In the genomic region with DNA sequence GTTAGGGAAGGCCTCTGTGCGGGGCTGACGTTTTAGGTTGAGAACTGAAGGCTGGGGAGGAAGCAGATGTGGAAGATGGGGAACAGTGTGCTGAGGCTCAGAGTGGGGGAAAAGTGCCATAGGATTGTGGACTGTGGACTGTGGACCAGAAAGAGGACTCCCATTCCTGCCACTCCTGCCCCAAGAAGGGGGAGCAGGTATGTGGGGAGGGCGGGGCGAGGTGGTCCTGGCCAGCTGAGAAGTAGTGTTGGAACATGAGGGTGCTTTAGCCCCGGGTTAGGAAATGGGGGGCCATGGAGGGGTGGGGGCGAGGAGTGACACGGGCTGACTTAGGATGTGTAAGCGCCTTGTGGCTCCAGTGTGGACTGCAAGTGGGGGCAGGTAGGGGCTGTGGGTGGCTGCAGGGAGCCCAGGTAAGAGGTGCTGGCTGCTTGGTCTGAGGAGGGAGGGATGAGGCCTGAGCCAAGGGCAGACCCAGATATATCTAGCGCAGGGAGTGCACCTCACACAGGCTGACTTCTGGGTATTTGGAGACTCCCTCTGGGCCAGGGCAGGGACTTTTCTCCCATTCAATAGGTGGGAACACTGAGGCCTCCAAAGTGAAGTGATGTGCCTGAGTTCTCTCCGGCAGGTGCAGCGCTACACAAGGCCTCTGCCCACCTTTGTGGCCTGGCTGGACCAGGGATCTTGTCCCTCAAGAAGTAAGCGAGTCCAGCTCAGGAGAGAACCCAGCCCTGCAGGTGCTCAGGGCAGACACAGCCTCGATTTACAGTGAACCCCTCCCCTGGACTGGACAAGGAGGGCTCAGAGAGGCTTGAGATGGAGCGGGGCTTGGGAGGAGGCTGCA, we compare ENCODE assay signal across 20 cellular contexts.
DNase-seq lines count a peak whose midpoint lies in the region; ATAC-seq and TF ChIP-seq lines count a peak whose summit lies in the region.
"Had no signal": no experiment of that assay in that cellular context is flagged by ENCODE, and none has a peak within 500 bp of the region (broad histone marks: within the 10 kb centered on the region; RNA-seq: fewer than 3 reads in every experiment).

No MANE protein-coding gene starts in this region.

- H2BK120ac ChIP-seq in H9 (ENCODE audit: low read depth, low read length, poor library complexity, severe bottlenecking), result no peak overlapping the region

- H3K4me3 Mint-ChIP-seq in activated CD4-positive, alpha-beta T cell treated with anti-CD3 and anti-CD28 coated beads, Interleukin-2, amount 10 ng/mL, durations not matched to agents 24 days and 14 days, result no peak overlapping the region
- no peak overlapping the region for H3K4me3 Mint-ChIP-seq in activated CD4-positive, alpha-beta T cell treated with anti-CD3 and anti-CD28 coated beads for 36 hours
- peak overlapping the region in 4 of 7 donors; percentile 2 to 70 (median 52) for H3K4me3 Mint-ChIP-seq in CD8-positive, alpha-beta memory T cell
- H3K4me3 Mint-ChIP-seq in naive thymus-derived CD8-positive, alpha-beta T cell, result peak overlapping the region in 4 of 10 donors; percentile 1 to 44 (median 34)
- no peak overlapping the region for H3K4me3 Mint-ChIP-seq in H9
- H3K4me3 Mint-ChIP-seq: CD4-positive, alpha-beta memory T cell had no signal

- H4K91ac ChIP-seq in H9 (ENCODE audit: insufficient read length, low read depth, low read length), result no peak overlapping the region

- no peaks in the 10 kb centered on the region for H3K79me1 ChIP-seq in H9 (ENCODE audit: insufficient read depth, low read depth, low read length, poor library complexity, severe bottlenecking)

- H4K20me1 ChIP-seq in H9 (ENCODE audit: control insufficient read depth, insufficient read depth, insufficient read length), result no peaks in the 10 kb centered on the region

- no peak overlapping the region for H3K9ac ChIP-seq in colonic mucosa (ENCODE audit: low read depth in 2 of 2, low read length in 2 of 2)
- no peak overlapping the region for H3K9ac ChIP-seq in H9 (ENCODE audit: extremely low read depth, insufficient read length, low read length)
- H3K9ac ChIP-seq: GM23248 had no signal

- intact Hi-C loops in activated CD4-positive, alpha-beta T cell treated with anti-CD3 and anti-CD28 coated beads, Interleukin-2, amount 10 ng/mL, durations not matched to agents 24 days and 14 days (cut with micrococcal nuclease), result loop anchor here (2.0 kb wide), 1 partner anchor 117 kb away; no protein-coding TSS in a partner anchor
- intact Hi-C loops in activated CD4-positive, alpha-beta T cell treated with anti-CD3 and anti-CD28 coated beads for 36 hours (cut with DNase I, micrococcal nuclease), result no loop called here
- intact Hi-C loops in colonic mucosa (cut with DNase I), result no loop called here

- peaks cover 35% of the 10 kb centered on the region for H3K4me1 Mint-ChIP-seq in activated CD4-positive, alpha-beta T cell treated with anti-CD3 and anti-CD28 coated beads, Interleukin-2, amount 10 ng/mL, durations not matched to agents 24 days and 14 days
- peaks cover 15% of the 10 kb centered on the region for H3K4me1 Mint-ChIP-seq in activated CD4-positive, alpha-beta T cell treated with anti-CD3 and anti-CD28 coated beads for 36 hours
- H3K4me1 Mint-ChIP-seq in CD8-positive, alpha-beta memory T cell, result peaks cover 33 to 40% (median 35%) of the 10 kb centered on the region in 3 donors
- peaks cover 11 to 34% (median 31%) of the 10 kb centered on the region in 4 donors for H3K4me1 Mint-ChIP-seq in naive thymus-derived CD8-positive, alpha-beta T cell
- peaks cover 8 to 9% of the 10 kb centered on the region in 2 experiments; a peak in 3 of 4 replicates for H3K4me1 Mint-ChIP-seq in H9

- no peak overlapping the region for H3K23ac ChIP-seq in H9 (ENCODE audit: insufficient read length, low read depth, low read length)

- no peak for TF ChIP-seq CTCF in colonic mucosa (IDR thresholded peaks at IDR 0.05)
- no peak for TF ChIP-seq CTCF in H9 (conservative IDR thresholded peaks at IDR 0.05)

- H3K4ac ChIP-seq in H9 (ENCODE audit: low read depth, low read length), result no peak overlapping the region

- no peaks in the 10 kb centered on the region for H3K27me3 ChIP-seq in CD8-positive, alpha-beta memory T cell (ENCODE audit: insufficient read depth, low read length, poor library complexity, severe bottlenecking)
- no peaks in the 10 kb centered on the region for H3K27me3 ChIP-seq in colonic mucosa
- H3K27me3 ChIP-seq in H9 (ENCODE audit: insufficient read depth, low read length), result no peaks in the 10 kb centered on the region
- H3K27me3 ChIP-seq: BE2C had no signal

- DNase-seq in activated CD4-positive, alpha-beta T cell treated with anti-CD3 and anti-CD28 coated beads, Interleukin-2, amount 10 ng/mL, durations not matched to agents 24 days and 14 days, result peak; percentile 56
- DNase-seq in activated CD4-positive, alpha-beta T cell treated with anti-CD3 and anti-CD28 coated beads for 36 hours, result no peak
- DNase-seq in CD8-positive, alpha-beta memory T cell, result no peak
- peak; percentile 11 for DNase-seq in colonic mucosa
- DNase-seq in naive thymus-derived CD8-positive, alpha-beta T cell, result no peak
- DNase-seq in H9, result no peak
- DNase-seq in GM19238 (ENCODE audit: insufficient read length, low spot score), result no peak
- DNase-seq: 8988T; BE2C; CD4-positive, alpha-beta memory T cell; DMS79; GM23248; KBM-7; MV-4-11; NCI-H1417; NCI-H2029; NCI-H2171 treated with DMSO at 0.1 percent for 48 hours; NCI-H446 treated with DMSO at 0.1 percent for 48 hours had no signal

- H3K4me1 ChIP-seq in CD8-positive, alpha-beta memory T cell (ENCODE audit: insufficient read depth, low read length), result peaks cover 10% of the 10 kb centered on the region
- no peaks in the 10 kb centered on the region for H3K4me1 ChIP-seq in colonic mucosa
- H3K4me1 ChIP-seq in H9 (ENCODE audit: insufficient read depth, low read length), result no peaks in the 10 kb centered on the region
- H3K4me1 ChIP-seq: BE2C had no signal

- no peaks in the 10 kb centered on the region for H3K36me3 ChIP-seq in CD8-positive, alpha-beta memory T cell (ENCODE audit: insufficient read depth, low read length)
- no peaks in the 10 kb centered on the region for H3K36me3 ChIP-seq in colonic mucosa
- H3K36me3 ChIP-seq: BE2C had no signal

- H2AK5ac ChIP-seq in H9 (ENCODE audit: insufficient read length, low read length), result no peak overlapping the region

- peaks cover 4% of the 10 kb centered on the region for H3K27me3 Mint-ChIP-seq in activated CD4-positive, alpha-beta T cell treated with anti-CD3 and anti-CD28 coated beads, Interleukin-2, amount 10 ng/mL, durations not matched to agents 24 days and 14 days
- peaks cover 10% of the 10 kb centered on the region for H3K27me3 Mint-ChIP-seq in activated CD4-positive, alpha-beta T cell treated with anti-CD3 and anti-CD28 coated beads for 36 hours
- H3K27me3 Mint-ChIP-seq in CD8-positive, alpha-beta memory T cell, result peaks cover 9 to 23% of the 10 kb centered on the region in 2 donors
- H3K27me3 Mint-ChIP-seq in naive thymus-derived CD8-positive, alpha-beta T cell, result peaks cover 0 to 5% (median 4%) of the 10 kb centered on the region in 5 donors
- H3K27me3 Mint-ChIP-seq in H9 (ENCODE audit: low read depth), result no peaks in the 10 kb centered on the region; the same call in 1 of the 2 replicates

- no peak overlapping the region for H3K4me2 ChIP-seq in H9 (ENCODE audit: insufficient read depth, insufficient read length, low read length)

- H2BK20ac ChIP-seq in H9 (ENCODE audit: low read depth, low read length, poor library complexity, severe bottlenecking), result no peak overlapping the region

- H2BK12ac ChIP-seq in H9 (ENCODE audit: insufficient read length, low read depth, low read length), result no peak overlapping the region

- H3K18ac ChIP-seq in H9 (ENCODE audit: insufficient read length, low read depth, low read length), result no peak overlapping the region

- no peak overlapping the region for H4K8ac ChIP-seq in H9 (replicated peaks; ENCODE audit: insufficient read length, low read depth, low read length)

- no peak overlapping the region for H2AFZ ChIP-seq in H9 (ENCODE audit: low read length)
- H2AFZ ChIP-seq: GM23248 had no signal

- no peak overlapping the region for H4K5ac ChIP-seq in H9 (ENCODE audit: insufficient read length, low read depth, low read length)

- H2BK5ac ChIP-seq in H9 (ENCODE audit: insufficient read length, low read length), result no peak overlapping the region

- POLR2A ChIA-PET in activated CD4-positive, alpha-beta T cell treated with anti-CD3 and anti-CD28 coated beads for 36 hours (lab: Charles Lee), result no interaction called here
- POLR2A ChIA-PET in CD8-positive, alpha-beta memory T cell (lab: Charles Lee), result no interaction called here
- POLR2A ChIA-PET in naive thymus-derived CD8-positive, alpha-beta T cell (lab: Charles Lee), result no interaction called here

- H3K23me2 ChIP-seq in H9 (ENCODE audit: insufficient read length, low read depth, low read length, poor library complexity, severe bottlenecking), result no peaks in the 10 kb centered on the region

- H2BK15ac ChIP-seq in H9 (ENCODE audit: low read depth, low read length), result no peak overlapping the region

- H3K36me3 Mint-ChIP-seq in activated CD4-positive, alpha-beta T cell treated with anti-CD3 and anti-CD28 coated beads, Interleukin-2, amount 10 ng/mL, durations not matched to agents 24 days and 14 days (ENCODE audit: low read depth), result no peaks in the 10 kb centered on the region
- no peaks in the 10 kb centered on the region for H3K36me3 Mint-ChIP-seq in activated CD4-positive, alpha-beta T cell treated with anti-CD3 and anti-CD28 coated beads for 36 hours (ENCODE audit: low read depth)
- H3K36me3 Mint-ChIP-seq in CD8-positive, alpha-beta memory T cell, result no peaks in the 10 kb centered on the region
- H3K36me3 Mint-ChIP-seq in naive thymus-derived CD8-positive, alpha-beta T cell, result no peaks in the 10 kb centered on the region
- 0 out of 7 replicates have a peak, but pooled peaks cover 0 to 1% (median 0%) of the 10 kb centered on the region in 3 experiments for H3K36me3 Mint-ChIP-seq in H9 (ENCODE audit: insufficient read depth in 1 of 3, low read depth in 3 of 3)
- H3K36me3 Mint-ChIP-seq: CD4-positive, alpha-beta memory T cell had no signal

- CTCF ChIA-PET in activated CD4-positive, alpha-beta T cell treated with anti-CD3 and anti-CD28 coated beads for 36 hours (lab: Charles Lee), result no interaction called here
- CTCF ChIA-PET in CD8-positive, alpha-beta memory T cell (lab: Charles Lee), result no interaction called here

- no peak overlapping the region; the same call in 1 of the 2 replicates for H3K14ac ChIP-seq in H9 (ENCODE audit: insufficient read depth, low read length)

- H3K79me2 ChIP-seq in H9 (ENCODE audit: insufficient read depth, low read length), result no peaks in the 10 kb centered on the region

- H3K9me3 Mint-ChIP-seq in activated CD4-positive, alpha-beta T cell treated with anti-CD3 and anti-CD28 coated beads, Interleukin-2, amount 10 ng/mL, durations not matched to agents 24 days and 14 days, result no peaks in the 10 kb centered on the region
- no peaks in the 10 kb centered on the region for H3K9me3 Mint-ChIP-seq in activated CD4-positive, alpha-beta T cell treated with anti-CD3 and anti-CD28 coated beads for 36 hours (ENCODE audit: low read depth)
- no peaks in the 10 kb centered on the region for H3K9me3 Mint-ChIP-seq in CD8-positive, alpha-beta memory T cell
- no peaks in the 10 kb centered on the region for H3K9me3 Mint-ChIP-seq in naive thymus-derived CD8-positive, alpha-beta T cell
- H3K9me3 Mint-ChIP-seq in H9, result no peaks in the 10 kb centered on the region
- H3K9me3 Mint-ChIP-seq: CD4-positive, alpha-beta memory T cell had no signal

- no peak for ATAC-seq in activated CD4-positive, alpha-beta T cell treated with anti-CD3 and anti-CD28 coated beads for 36 hours
- no peak for ATAC-seq in naive thymus-derived CD8-positive, alpha-beta T cell
- no peak for ATAC-seq in GM18858 (IDR thresholded peaks at IDR 0.05; ENCODE audit: unreplicated experiment)

- H3K56ac ChIP-seq in H9 (ENCODE audit: insufficient read length, low read depth, low read length), result no peak overlapping the region

- H3T11ph ChIP-seq in H9 (ENCODE audit: low read length), result no peak overlapping the region

- H3K9me3 ChIP-seq in CD8-positive, alpha-beta memory T cell (ENCODE audit: low read length), result no peaks in the 10 kb centered on the region
- H3K9me3 ChIP-seq in colonic mucosa, result no peaks in the 10 kb centered on the region
- H3K9me3 ChIP-seq in H9 (ENCODE audit: control insufficient read depth, low read depth, low read length), result no peaks in the 10 kb centered on the region
- H3K9me3 ChIP-seq: BE2C had no signal

- H3K27ac ChIP-seq in CD8-positive, alpha-beta memory T cell (ENCODE audit: low read depth, low read length), result no peak overlapping the region
- H3K27ac ChIP-seq in colonic mucosa, result no peak overlapping the region
- no peak overlapping the region for H3K27ac ChIP-seq in H9 (ENCODE audit: insufficient read length, low read depth, low read length)
- H3K27ac ChIP-seq: GM23248, HL-60 had no signal

- no peak overlapping the region for H3K4me3 ChIP-seq in CD8-positive, alpha-beta memory T cell (ENCODE audit: low read length)
- H3K4me3 ChIP-seq in colonic mucosa, result no peak overlapping the region
- H3K4me3 ChIP-seq: GM23248 had no signal

- WGBS in H9 (ENCODE audit: extremely low coverage, insufficient read length, low lambda C conversion rate), result no CpG with 5 or more reads among the region's 14 CpGs

- H3K27ac Mint-ChIP-seq in activated CD4-positive, alpha-beta T cell treated with anti-CD3 and anti-CD28 coated beads, Interleukin-2, amount 10 ng/mL, durations not matched to agents 24 days and 14 days, result no peak overlapping the region
- H3K27ac Mint-ChIP-seq in activated CD4-positive, alpha-beta T cell treated with anti-CD3 and anti-CD28 coated beads for 36 hours, result no peak overlapping the region
- peak overlapping the region in 3 of 8 donors; percentile 37 to 76 (median 66) for H3K27ac Mint-ChIP-seq in CD8-positive, alpha-beta memory T cell
- peak overlapping the region in 6 of 10 donors; percentile 36 to 89 (median 72) for H3K27ac Mint-ChIP-seq in naive thymus-derived CD8-positive, alpha-beta T cell
- H3K27ac Mint-ChIP-seq in H9, result 0 out of 7 replicates have a peak overlapping the region, but pooled peaks of 1 of the 3 experiments have one; percentile 28

Comparison
In these comparisons a context has a peak if more than half of its experiments do, and no peak if none do; other contexts are left out.
1. DNase-seq: peak in activated CD4-positive, alpha-beta T cell treated with anti-CD3 and anti-CD28 coated beads, Interleukin-2, amount 10 ng/mL, durations not matched to agents 24 days and 14 days (single experiment) and colonic mucosa (single experiment); none in activated CD4-positive, alpha-beta T cell treated with anti-CD3 and anti-CD28 coated beads for 36 hours (single experiment), CD8-positive, alpha-beta memory T cell (0 of 5), naive thymus-derived CD8-positive, alpha-beta T cell (0 of 10), H9 (single experiment) and GM19238 (single experiment).
2. H3K27ac Mint-ChIP-seq: peak in naive thymus-derived CD8-positive, alpha-beta T cell (6 of 10); none in activated CD4-positive, alpha-beta T cell treated with anti-CD3 and anti-CD28 coated beads, Interleukin-2, amount 10 ng/mL, durations not matched to agents 24 days and 14 days (single experiment) and activated CD4-positive, alpha-beta T cell treated with anti-CD3 and anti-CD28 coated beads for 36 hours (single experiment).
3. H3K4me3 Mint-ChIP-seq: peak in CD8-positive, alpha-beta memory T cell (4 of 7); none in activated CD4-positive, alpha-beta T cell treated with anti-CD3 and anti-CD28 coated beads, Interleukin-2, amount 10 ng/mL, durations not matched to agents 24 days and 14 days (single experiment), activated CD4-positive, alpha-beta T cell treated with anti-CD3 and anti-CD28 coated beads for 36 hours (single experiment) and H9 (0 of 2).